17 cellular contexts compared by ENCODE assay signal in the genomic region with DNA sequence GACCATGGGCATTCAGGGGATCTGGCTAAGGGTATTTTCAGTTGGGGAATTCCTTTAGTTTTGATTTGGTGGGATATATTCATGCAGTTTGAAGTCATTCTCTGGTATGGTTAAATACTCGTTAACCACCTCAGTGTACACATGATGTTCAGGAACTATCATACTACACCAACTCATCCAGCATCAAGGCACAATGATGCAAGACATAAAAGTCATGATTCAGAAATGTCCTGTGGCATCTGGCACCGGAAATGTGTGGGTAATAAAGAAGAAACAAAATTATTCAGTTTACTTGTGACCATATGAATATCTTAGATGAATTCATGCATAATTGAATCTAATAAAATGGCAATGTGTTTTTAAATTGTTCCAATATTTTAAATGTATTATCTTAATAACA.
DNase-seq lines count a peak whose midpoint lies in the region; ATAC-seq, FAIRE-seq and TF ChIP-seq lines count a peak whose summit lies in the region.
"Had no signal": no experiment of that assay in that cellular context is flagged by ENCODE, and none has a peak within 500 bp of the region (broad histone marks: within the 10 kb centered on the region; RNA-seq: fewer than 3 reads in every experiment).

No MANE protein-coding gene starts in this region.

- H3K36me3 ChIP-seq in BJ (ENCODE audit: control insufficient read depth, insufficient read depth, low read length) (no peaks in the 10 kb centered on the region), adipocyte (ENCODE audit: control insufficient read depth, insufficient read depth, low read length, severe bottlenecking) (no peaks in the 10 kb centered on the region), SK-N-SH (replicated peaks in 1 of 2; ENCODE audit: control insufficient read depth in 1 of 2, insufficient read depth in 2 of 2, low read length in 1 of 2) (no peaks in the 10 kb centered on the region)

- H3K9me3 ChIP-seq in adipocyte (ENCODE audit: control insufficient read depth, low read length) = no peaks in the 10 kb centered on the region
- no peaks in the 10 kb centered on the region for H3K9me3 ChIP-seq in SK-N-SH

- no peaks in the 10 kb centered on the region for H3F3A ChIP-seq in SK-N-SH (replicated peaks; ENCODE audit: insufficient read depth)

- H3K27ac ChIP-seq in SK-N-SH (ENCODE audit: low read depth in 2 of 2, low read length in 1 of 2) = no peak overlapping the region

- no peak overlapping the region for H3K4me3 ChIP-seq in BJ (ENCODE audit: low read depth, low read length)
- no peak overlapping the region for H3K4me3 ChIP-seq in adipocyte (ENCODE audit: low read length)
- H3K4me3 ChIP-seq in foreskin fibroblast (ENCODE audit: low read depth in 1 of 2, low read length in 2 of 2) = no peak overlapping the region
- no peak overlapping the region for H3K4me3 ChIP-seq in SK-N-SH (ENCODE audit: low read depth in 2 of 2, low read length in 1 of 2)
- H3K4me3 ChIP-seq: GM23338 had no signal

- ATAC-seq in GM21737 (IDR thresholded peaks at IDR 0.05; ENCODE audit: unreplicated experiment) = no peak
- ATAC-seq: GM23338; right cardiac atrium; stimulated activated naive CD8-positive, alpha-beta T cell treated with anti-CD3 and anti-CD28 coated beads, Interleukin-15, amount 100 ng/mL, for 72 hours had no signal

- no peak for TF ChIP-seq EP300 in SK-N-SH (IDR thresholded peaks at IDR 0.05; ENCODE audit: borderline replicate concordance in 1 of 2, low read depth in 1 of 2, low read length in 1 of 2)

- peak; percentile 16 for FAIRE-seq in HTR-8/SVneo (lab: Jason Lieb, UNC)
- FAIRE-seq: D721Med had no signal

- WGBS in SK-N-SH (ENCODE audit: low lambda C conversion rate) = 38% methylated on average over 2 of the region's 2 CpGs

- no peak for TF ChIP-seq RAD21 in SK-N-SH (IDR thresholded peaks at IDR 0.05; ENCODE audit: low read length)

- no peaks in the 10 kb centered on the region for H3K79me2 ChIP-seq in SK-N-SH (ENCODE audit: insufficient read depth)

- POLR2A ChIA-PET in BJ (lab: Charles Lee) = no interaction called here
- POLR2A ChIA-PET in SK-N-SH (lab: Yijun Ruan, JAX) = no interaction called here

- H3K4me1 ChIP-seq in adipocyte (ENCODE audit: control insufficient read depth, insufficient read depth, low read length) = peaks cover 13% of the 10 kb centered on the region
- H3K4me1 ChIP-seq in SK-N-SH (ENCODE audit: control insufficient read depth in 1 of 2, insufficient read depth in 2 of 2, low read depth in 1 of 2, low read length in 1 of 2) = no peaks in the 10 kb centered on the region

- H3K27me3 ChIP-seq in BJ (ENCODE audit: control insufficient read depth, insufficient read depth, low read length) = no peaks in the 10 kb centered on the region
- no peaks in the 10 kb centered on the region for H3K27me3 ChIP-seq in adipocyte (replicated peaks; ENCODE audit: control insufficient read depth, insufficient read depth, low read length)
- H3K27me3 ChIP-seq in SK-N-SH (ENCODE audit: insufficient read depth) = no peaks in the 10 kb centered on the region

- H2AFZ ChIP-seq in SK-N-SH (ENCODE audit: low read depth) = no peak overlapping the region
- H2AFZ ChIP-seq: GM23338 had no signal

- DNase-seq in BJ (ENCODE audit: low read depth) (peak; percentile 4), HTR-8/SVneo (ENCODE audit: insufficient read length, low spot score) (no peak), adipocyte (ENCODE audit: low read depth) (peak; percentile 36), foreskin fibroblast (peak; percentile 74 to 84), SK-N-SH (no peak), amygdala (lab: John Stamatoyannopoulos, UW) (no peak), NAMALWA (ENCODE audit: low spot score) (no peak)
- DNase-seq: activated B cell treated with CpG ODN at 0.5 μM for 24 hours; activated naive CD8-positive, alpha-beta T cell treated with anti-CD3 and anti-CD28 coated beads, Interleukin-2, amount 10 ng/mL, durations not matched to agents 7 days and 5 days; endodermal cell; foreskin melanocyte; NCI-H1417; right cardiac atrium; stimulated activated naive CD8-positive, alpha-beta T cell treated with anti-CD3 and anti-CD28 coated beads, Interleukin-15, amount 100 ng/mL, for 72 hours had no signal

- CTCF ChIA-PET in BJ (lab: Yijun Ruan, JAX) = interaction anchor here (0.7 kb wide), 1 partner anchor 31 kb away, joined by 3 read pairs; no protein-coding TSS in a partner anchor
- CTCF ChIA-PET in SK-N-SH (lab: Yijun Ruan, JAX) = no interaction called here

- TF ChIP-seq CTCF in BJ (IDR thresholded peaks at IDR 0.05; ENCODE audit: insufficient read depth, low read depth, low read length) (no peak), foreskin fibroblast (IDR thresholded peaks at IDR 0.05; ENCODE audit: low read depth, low read length) (no peak), SK-N-SH (IDR thresholded peaks at IDR 0.05) (no peak)

- no peaks in the 10 kb centered on the region for H3K9me2 ChIP-seq in SK-N-SH

- no peaks in the 10 kb centered on the region for H4K20me1 ChIP-seq in SK-N-SH (ENCODE audit: insufficient read depth)

- H3K9ac ChIP-seq in adipocyte (ENCODE audit: low read length) (no peak overlapping the region), SK-N-SH (no peak overlapping the region)

- H3K4me2 ChIP-seq in SK-N-SH = no peak overlapping the region
- H3K4me2 ChIP-seq: GM23338 had no signal

TF ChIP-seq in SK-N-SH, 30 proteins besides CTCF, POLR2A, EP300 and RAD21 (continues in another document):
- TF ChIP-seq, protein P1, sequence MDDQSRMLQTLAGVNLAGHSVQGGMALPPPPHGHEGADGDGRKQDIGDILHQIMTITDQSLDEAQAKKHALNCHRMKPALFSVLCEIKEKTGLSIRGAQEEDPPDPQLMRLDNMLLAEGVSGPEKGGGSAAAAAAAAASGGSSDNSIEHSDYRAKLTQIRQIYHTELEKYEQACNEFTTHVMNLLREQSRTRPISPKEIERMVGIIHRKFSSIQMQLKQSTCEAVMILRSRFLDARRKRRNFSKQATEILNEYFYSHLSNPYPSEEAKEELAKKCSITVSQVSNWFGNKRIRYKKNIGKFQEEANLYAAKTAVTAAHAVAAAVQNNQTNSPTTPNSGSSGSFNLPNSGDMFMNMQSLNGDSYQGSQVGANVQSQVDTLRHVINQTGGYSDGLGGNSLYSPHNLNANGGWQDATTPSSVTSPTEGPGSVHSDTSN (IDR thresholded peaks at IDR 0.05) = no peak
- TF ChIP-seq RXRA (IDR thresholded peaks at IDR 0.05; ENCODE audit: borderline replicate concordance, low read depth) (no peak), POLR2AphosphoS5 (IDR thresholded peaks at IDR 0.05; ENCODE audit: low read depth, low read length) (no peak), SIN3A (IDR thresholded peaks at IDR 0.05; ENCODE audit: borderline replicate concordance, low read depth, low read length) (no peak), YY1 (IDR thresholded peaks at IDR 0.05; ENCODE audit: low read depth) (no peak), ELF1 (IDR thresholded peaks at IDR 0.05) (no peak), TAF1 (IDR thresholded peaks at IDR 0.05; ENCODE audit: borderline replicate concordance, low read depth, low read length) (no peak), GATA2 (CRISPR knock-in tag; IDR thresholded peaks at IDR 0.05) (no peak)
- TF ChIP-seq, protein P2, sequence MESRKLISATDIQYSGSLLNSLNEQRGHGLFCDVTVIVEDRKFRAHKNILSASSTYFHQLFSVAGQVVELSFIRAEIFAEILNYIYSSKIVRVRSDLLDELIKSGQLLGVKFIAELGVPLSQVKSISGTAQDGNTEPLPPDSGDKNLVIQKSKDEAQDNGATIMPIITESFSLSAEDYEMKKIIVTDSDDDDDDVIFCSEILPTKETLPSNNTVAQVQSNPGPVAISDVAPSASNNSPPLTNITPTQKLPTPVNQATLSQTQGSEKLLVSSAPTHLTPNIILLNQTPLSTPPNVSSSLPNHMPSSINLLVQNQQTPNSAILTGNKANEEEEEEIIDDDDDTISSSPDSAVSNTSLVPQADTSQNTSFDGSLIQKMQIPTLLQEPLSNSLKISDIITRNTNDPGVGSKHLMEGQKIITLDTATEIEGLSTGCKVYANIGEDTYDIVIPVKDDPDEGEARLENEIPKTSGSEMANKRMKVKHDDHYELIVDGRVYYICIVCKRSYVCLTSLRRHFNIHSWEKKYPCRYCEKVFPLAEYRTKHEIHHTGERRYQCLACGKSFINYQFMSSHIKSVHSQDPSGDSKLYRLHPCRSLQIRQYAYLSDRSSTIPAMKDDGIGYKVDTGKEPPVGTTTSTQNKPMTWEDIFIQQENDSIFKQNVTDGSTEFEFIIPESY (IDR thresholded peaks at IDR 0.05; ENCODE audit: borderline replicate concordance, low read depth) = no peak
- TF ChIP-seq, protein P3, sequence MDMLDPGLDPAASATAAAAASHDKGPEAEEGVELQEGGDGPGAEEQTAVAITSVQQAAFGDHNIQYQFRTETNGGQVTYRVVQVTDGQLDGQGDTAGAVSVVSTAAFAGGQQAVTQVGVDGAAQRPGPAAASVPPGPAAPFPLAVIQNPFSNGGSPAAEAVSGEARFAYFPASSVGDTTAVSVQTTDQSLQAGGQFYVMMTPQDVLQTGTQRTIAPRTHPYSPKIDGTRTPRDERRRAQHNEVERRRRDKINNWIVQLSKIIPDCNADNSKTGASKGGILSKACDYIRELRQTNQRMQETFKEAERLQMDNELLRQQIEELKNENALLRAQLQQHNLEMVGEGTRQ (IDR thresholded peaks at IDR 0.05; ENCODE audit: borderline replicate concordance, low read depth, low read length) = no peak
- TF ChIP-seq, protein P4, sequence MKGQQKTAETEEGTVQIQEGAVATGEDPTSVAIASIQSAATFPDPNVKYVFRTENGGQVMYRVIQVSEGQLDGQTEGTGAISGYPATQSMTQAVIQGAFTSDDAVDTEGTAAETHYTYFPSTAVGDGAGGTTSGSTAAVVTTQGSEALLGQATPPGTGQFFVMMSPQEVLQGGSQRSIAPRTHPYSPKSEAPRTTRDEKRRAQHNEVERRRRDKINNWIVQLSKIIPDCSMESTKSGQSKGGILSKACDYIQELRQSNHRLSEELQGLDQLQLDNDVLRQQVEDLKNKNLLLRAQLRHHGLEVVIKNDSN (IDR thresholded peaks at IDR 0.05; ENCODE audit: borderline replicate concordance, low read depth) = no peak

Comparison
In these comparisons a context has a peak if more than half of its experiments do, and no peak if none do; other contexts are left out.
1. DNase-seq: peak in BJ (single experiment), adipocyte (single experiment) and foreskin fibroblast (2 of 2); none in HTR-8/SVneo (single experiment), SK-N-SH (single experiment), amygdala (0 of 56) and NAMALWA (single experiment).